8 cellular contexts compared by ENCODE assay signal in the genomic region with DNA sequence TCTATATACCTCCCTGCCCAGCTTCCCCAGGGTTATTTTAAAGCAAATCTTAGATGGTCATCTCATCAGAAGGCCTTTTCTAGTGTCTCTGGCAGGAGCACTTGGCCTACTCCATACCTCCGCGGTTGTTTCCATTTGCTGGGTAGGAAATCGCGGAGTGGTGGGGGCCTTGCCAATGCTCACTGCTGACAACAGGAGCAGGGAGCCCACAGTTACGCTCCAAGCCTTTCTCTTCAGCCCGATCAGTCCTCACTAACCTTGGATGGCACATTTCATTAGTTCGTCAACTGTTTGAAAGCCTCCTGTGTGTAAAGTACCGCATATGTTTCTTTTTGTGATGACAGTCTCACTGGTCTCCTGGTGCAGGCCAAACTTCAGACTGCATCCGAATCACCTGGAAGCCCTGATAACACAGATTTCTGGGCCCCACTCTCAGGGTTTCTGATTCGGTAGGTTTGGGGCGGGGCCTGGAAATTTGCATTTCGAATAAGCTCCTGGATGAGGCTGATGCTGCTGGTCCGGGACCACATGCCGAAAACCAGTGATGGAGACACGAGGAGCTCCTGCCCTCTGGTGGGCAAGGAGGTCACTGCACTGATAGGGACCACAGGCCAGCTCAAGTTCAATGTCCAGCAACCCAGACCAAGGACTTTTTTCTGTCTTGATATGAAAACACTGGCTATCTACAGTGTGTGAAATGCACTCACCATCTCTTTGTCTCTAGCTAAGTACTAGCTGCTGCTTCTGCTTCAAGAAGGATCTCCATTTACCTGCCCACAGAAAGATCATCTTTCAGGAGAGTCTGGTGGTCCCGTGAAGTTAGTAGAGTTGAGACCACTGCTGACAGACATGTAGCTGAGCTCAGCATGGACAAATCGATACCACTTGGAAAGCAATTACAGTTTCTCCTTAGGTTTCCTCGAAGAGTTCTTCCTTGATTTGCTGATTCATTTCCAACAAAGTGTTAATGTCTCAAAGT.
DNase-seq lines count a peak whose midpoint lies in the region.

No MANE protein-coding gene starts in this region.

- no peaks in the 10 kb centered on the region for H3K36me3 ChIP-seq in HAP-1 (replicated peaks)
- no peaks in the 10 kb centered on the region for H3K36me3 ChIP-seq in effector memory CD4-positive, alpha-beta T cell (ENCODE audit: control insufficient read depth, insufficient read depth, low read length)

- no peaks in the 10 kb centered on the region for H3K9me3 ChIP-seq in HAP-1
- no peaks in the 10 kb centered on the region for H3K9me3 ChIP-seq in effector memory CD4-positive, alpha-beta T cell (ENCODE audit: control insufficient read depth, low read length)

- DNase-seq in NCI-H2196 (lab: John Stamatoyannopoulos, UW; ENCODE audit: unreplicated experiment) (peak; percentile 51), NCI-H2196 treated with DMSO at 0.1 percent for 48 hours (lab: John Stamatoyannopoulos, UW; ENCODE audit: unreplicated experiment) (no peak), HAP-1 (ENCODE audit: low spot score in 2 of 2) (peak; percentile 60 to 84), NCI-H1694 treated with DMSO at 0.1 percent for 48 hours (lab: John Stamatoyannopoulos, UW) (peak; percentile 16), medulla oblongata (ENCODE audit: extremely low spot score) (peak; percentile 89)
- DNase-seq in activated CD4-positive, alpha-beta T cell treated with anti-CD3 and anti-CD28 coated beads, Interleukin-2, amount 50 U/mL, for 48 hours: peak; percentile 60 to 69
- peak in 2 of 3 donors; percentile 4 to 14 for DNase-seq in effector memory CD4-positive, alpha-beta T cell
- DNase-seq in stimulated activated CD8-positive, alpha-beta memory T cell treated with anti-CD3 and anti-CD28 coated beads, Interleukin-2, amount 100 ng/mL, for 48 hours (ENCODE audit: low read depth in 2 of 2): peak; percentile 28 to 48

- no peak overlapping the region for H3K4me3 ChIP-seq in HAP-1
- no peak overlapping the region for H3K4me3 ChIP-seq in effector memory CD4-positive, alpha-beta T cell (ENCODE audit: insufficient read depth, low read depth, low read length, poor library complexity, severe bottlenecking)

- in situ Hi-C loops in HAP-1 (cut with MboI; ENCODE audit: low sequenced_read_pairs): no loop called here

- no peaks in the 10 kb centered on the region; the same call in 1 of the 2 replicates for H3K4me1 ChIP-seq in HAP-1
- H3K4me1 ChIP-seq in effector memory CD4-positive, alpha-beta T cell (ENCODE audit: control insufficient read depth, insufficient read depth, low read length, poor library complexity, severe bottlenecking): no peaks in the 10 kb centered on the region

- H3K27me3 ChIP-seq in HAP-1 (ENCODE audit: low read depth): no peaks in the 10 kb centered on the region; the same call in 1 of the 2 replicates
- H3K27me3 ChIP-seq in effector memory CD4-positive, alpha-beta T cell (replicated peaks; ENCODE audit: control insufficient read depth, insufficient read depth, low read length, poor library complexity, severe bottlenecking): no peaks in the 10 kb centered on the region

- H3K27ac ChIP-seq in effector memory CD4-positive, alpha-beta T cell (ENCODE audit: insufficient read depth, low read length, poor library complexity, severe bottlenecking): no peak overlapping the region
